22 cellular contexts compared by ENCODE assay signal in the genomic region with DNA sequence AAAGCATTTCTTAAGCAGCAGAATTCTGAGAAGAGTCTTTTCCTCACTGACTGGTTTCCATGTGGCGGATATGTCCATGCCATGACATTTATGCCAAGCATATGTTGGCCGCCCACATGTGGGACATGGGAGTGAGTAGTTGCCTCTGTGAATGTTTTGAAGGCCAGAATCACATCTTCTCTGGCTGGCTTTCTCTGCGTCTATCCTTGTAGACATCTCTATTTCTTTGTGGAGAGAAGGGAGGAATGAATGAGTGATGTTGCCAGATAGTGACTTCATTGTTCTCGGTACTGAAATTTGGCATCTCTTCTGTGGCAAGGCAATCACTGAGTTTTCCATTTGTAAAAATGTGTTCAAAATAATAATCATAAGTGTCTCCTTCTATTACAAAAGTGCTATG.
"Had no signal": no experiment of that assay in that cellular context is flagged by ENCODE, and none has a peak within 500 bp of the region (broad histone marks: within the 10 kb centered on the region; RNA-seq: fewer than 3 reads in every experiment).

No MANE protein-coding gene starts in this region.

- H3K27me3 ChIP-seq: brain microvascular endothelial cell, Peyer's patch had no signal

- ATAC-seq: activated CD8-positive, alpha-beta memory T cell treated with anti-CD3 and anti-CD28 coated beads, Interleukin-2, amount 10 ng/mL, durations not matched to agents 7 days and 5 days; T-helper 17 cell had no signal

- H3K27ac ChIP-seq: brain microvascular endothelial cell, Peyer's patch, RWPE1 had no signal

- H3K4me1 ChIP-seq: Peyer's patch had no signal

- H3K36me3 ChIP-seq: brain microvascular endothelial cell, Peyer's patch had no signal

- DNase-seq: activated CD4-positive, alpha-beta T cell treated with anti-CD3 and anti-CD28 coated beads, Interleukin-2, amount 10 ng/mL, durations not matched to agents 24 days and 14 days; activated CD4-positive, alpha-beta T cell treated with anti-CD3 and anti-CD28 coated beads, Interleukin-2, amount 50 U/mL, for 48 hours; activated CD4-positive, CD25-positive, alpha-beta regulatory T cell treated with anti-CD3 and anti-CD28 coated beads, Interleukin-2, amount 50 U/mL, for 72 hours; activated CD8-positive, alpha-beta memory T cell treated with anti-CD3 and anti-CD28 coated beads, Interleukin-2, amount 10 ng/mL, durations not matched to agents 7 days and 5 days; activated effector memory CD4-positive, alpha-beta T cell treated with Interleukin-2 at 50 U/mL for 16 hours; activated naive CD4-positive, alpha-beta T cell; activated T-cell treated with anti-CD3 and anti-CD28 coated beads, Interleukin-2, amount 50 U/mL, for 24 hours; amygdala; brain microvascular endothelial cell; caudate nucleus; Kasumi-1; KBM-7; NCI-H1105 treated with DMSO at 0.1 percent for 48 hours; NCI-H1436 treated with DMSO at 0.1 percent for 48 hours; NCI-H187 treated with DMSO at 0.1 percent for 48 hours; NCI-H2081 treated with DMSO at 0.1 percent for 48 hours; NCI-H446; Peyer's patch; SHP77 treated with DMSO at 0.1 percent for 48 hours; T-helper 17 cell; T-helper 9 cell had no signal

- H3K9me3 ChIP-seq: Peyer's patch had no signal

- H3K4me3 ChIP-seq: Peyer's patch had no signal
